Comparison of ENCODE assay signal across 1 cellular context in the genomic region with DNA sequence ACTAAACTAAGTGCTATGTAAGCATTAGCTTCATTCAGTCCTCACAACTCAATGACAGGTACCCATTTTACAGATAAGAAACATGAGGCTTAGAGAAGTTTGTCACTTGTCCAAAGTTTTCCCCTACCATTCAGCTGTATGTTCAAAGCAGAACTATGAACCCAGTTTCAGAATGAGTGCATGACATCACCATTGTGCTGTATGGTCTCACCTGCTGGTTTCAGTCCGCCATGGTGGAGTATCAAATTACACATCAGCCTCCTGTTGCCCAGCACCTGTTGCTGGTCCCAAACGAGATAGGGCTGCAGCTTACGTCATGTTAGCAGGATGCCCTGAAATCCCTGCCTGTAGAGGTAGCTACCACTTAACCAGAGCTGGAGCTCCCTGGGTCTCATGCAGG.
TF ChIP-seq lines count a peak whose summit lies in the region.

No MANE protein-coding gene starts in this region.

TF ChIP-seq in HEK293, 187 proteins besides CTCF, POLR2A, EP300 and RAD21 (continued from another document):
- TF ChIP-seq TSHZ1 (tag by site-specific recombination; IDR thresholded peaks at IDR 0.05; ENCODE audit: borderline replicate concordance), result no peak
- TF ChIP-seq ZIC2 (tag by site-specific recombination; IDR thresholded peaks at IDR 0.05), result peak; percentile 16; the same call in 1 of the 2 replicates
- 0 out of 2 replicates have a peak, but pooled peaks have one; percentile 21 for TF ChIP-seq KLF8 (tag by site-specific recombination; IDR thresholded peaks at IDR 0.05)
- TF ChIP-seq ZNF510 (tag by site-specific recombination; IDR thresholded peaks at IDR 0.05; ENCODE audit: insufficient replicate concordance), result no peak
- peak; percentile 47 for TF ChIP-seq ATF2 (tag by site-specific recombination; IDR thresholded peaks at IDR 0.05; ENCODE audit: low read depth)
